In the genomic region with DNA sequence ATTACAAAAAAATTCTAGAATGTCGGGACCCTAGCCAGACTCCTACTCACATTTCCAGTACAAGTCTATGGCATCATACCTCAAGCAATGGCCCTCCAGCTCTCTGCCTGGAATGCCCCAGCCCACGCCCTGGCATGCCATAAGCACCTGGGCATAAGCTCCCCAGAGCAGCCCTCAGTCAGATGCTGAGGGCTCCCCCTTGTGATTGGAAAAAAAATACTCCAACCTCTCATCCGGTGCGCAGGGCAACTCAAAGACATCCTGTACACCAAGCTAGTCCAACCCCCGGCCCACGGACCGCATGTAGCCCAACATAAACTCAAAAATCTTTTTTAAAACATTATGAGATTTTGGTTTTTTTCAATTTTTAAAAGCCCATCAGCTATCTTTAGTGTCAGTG, we compare ENCODE assay signal across 8 cellular contexts.
DNase-seq lines count a peak whose midpoint lies in the region; ATAC-seq lines count a peak whose summit lies in the region.

No MANE protein-coding gene starts in this region.

- no peaks in the 10 kb centered on the region for H3K27me3 Mint-ChIP-seq in activated CD8-positive, alpha-beta T cell treated with anti-CD3 and anti-CD28 coated beads, Interleukin-2, amount 10 ng/mL, durations not matched to agents 7 days and 5 days (ENCODE audit: low read depth)

- H3K4me1 Mint-ChIP-seq in activated CD8-positive, alpha-beta T cell treated with anti-CD3 and anti-CD28 coated beads, Interleukin-2, amount 10 ng/mL, durations not matched to agents 7 days and 5 days (ENCODE audit: low read depth) = no peaks in the 10 kb centered on the region

- no peak overlapping the region for H3K4me3 Mint-ChIP-seq in activated CD8-positive, alpha-beta T cell treated with anti-CD3 and anti-CD28 coated beads, Interleukin-2, amount 10 ng/mL, durations not matched to agents 7 days and 5 days

- no peak overlapping the region for H3K27ac ChIP-seq in GM23248

- H3K4me2 ChIP-seq in GM23248 (ENCODE audit: unreplicated experiment) = no peak overlapping the region

- in situ Hi-C loops in GM23248 (cut with MboI) = no loop called here

- H3K9me3 ChIP-seq in GM23248 (ENCODE audit: low read depth) = no peaks in the 10 kb centered on the region

- no peaks in the 10 kb centered on the region for H4K20me1 ChIP-seq in GM23248 (ENCODE audit: insufficient read depth)

- no peaks in the 10 kb centered on the region for H3K79me2 ChIP-seq in GM23248 (ENCODE audit: insufficient read depth)

- peak; percentile 0 for DNase-seq in stimulated activated CD4-positive, alpha-beta T cell treated with anti-CD3 and anti-CD28 coated beads, Interleukin-12 subunit alpha, Interleukin-12 subunit beta, amount 100 ng/mL, for 4 hours
- no peak for DNase-seq in stimulated activated CD4-positive, alpha-beta T cell treated with anti-CD3 and anti-CD28 coated beads, Interleukin-4, amount 100 ng/mL, for 1 hour
- DNase-seq in GM23248 = peak; percentile 58
- DNase-seq in Kasumi-1 (lab: John Stamatoyannopoulos, UW) = peak; percentile 49 to 56
- peak; percentile 46 for DNase-seq in activated CD8-positive, alpha-beta T cell treated with anti-CD3 and anti-CD28 coated beads, Interleukin-2, amount 10 ng/mL, durations not matched to agents 7 days and 5 days
- peak; percentile 68 for DNase-seq in iPS-NIHi7 (ENCODE audit: extremely low spot score)
- DNase-seq in NK-92 (lab: John Stamatoyannopoulos, UW; ENCODE audit: unreplicated experiment) = no peak
- DNase-seq in DMS153 treated with DMSO at 0.1 percent for 48 hours (lab: John Stamatoyannopoulos, UW; ENCODE audit: unreplicated experiment) = no peak

- no peak overlapping the region for H2AFZ ChIP-seq in GM23248

- no peaks in the 10 kb centered on the region for H3K27me3 ChIP-seq in GM23248 (replicated peaks; ENCODE audit: insufficient read depth)

- H3K9me2 ChIP-seq in GM23248 (ENCODE audit: insufficient read depth) = no peaks in the 10 kb centered on the region

- no peaks in the 10 kb centered on the region for H3K4me1 ChIP-seq in GM23248 (ENCODE audit: insufficient read depth)

- H3K36me3 ChIP-seq in GM23248 (ENCODE audit: low read depth) = peaks cover 10% of the 10 kb centered on the region

- H3K4me3 ChIP-seq in GM23248 = no peak overlapping the region

- CTCF ChIA-PET in activated CD8-positive, alpha-beta T cell treated with anti-CD3 and anti-CD28 coated beads, Interleukin-2, amount 10 ng/mL, durations not matched to agents 7 days and 5 days (lab: Charles Lee) = interaction anchor here (1.0 to 3.0 kb wide), 9 partner anchors 9 to 173 kb away, joined by 3 to 23 read pairs (median 4); no protein-coding TSS in a partner anchor

- H3K36me3 Mint-ChIP-seq in activated CD8-positive, alpha-beta T cell treated with anti-CD3 and anti-CD28 coated beads, Interleukin-2, amount 10 ng/mL, durations not matched to agents 7 days and 5 days (ENCODE audit: low read depth) = no peaks in the 10 kb centered on the region

- WGBS in GM23248 (ENCODE audit: low coverage in 1 of 2, low lambda C conversion rate in 2 of 2, missing lambda C conversion rate in 2 of 2), 2 experiments = 77% methylated on average over 7 of the region's 7 CpGs

- no peaks in the 10 kb centered on the region for H3K9me3 Mint-ChIP-seq in activated CD8-positive, alpha-beta T cell treated with anti-CD3 and anti-CD28 coated beads, Interleukin-2, amount 10 ng/mL, durations not matched to agents 7 days and 5 days (ENCODE audit: insufficient read depth)

- no peak overlapping the region for H3K9ac ChIP-seq in GM23248

- POLR2A ChIA-PET in activated CD8-positive, alpha-beta T cell treated with anti-CD3 and anti-CD28 coated beads, Interleukin-2, amount 10 ng/mL, durations not matched to agents 7 days and 5 days (lab: Charles Lee) = no interaction called here

- peaks cover 4% of the 10 kb centered on the region; the same call in 1 of the 2 replicates for H3F3A ChIP-seq in GM23248 (ENCODE audit: insufficient read depth)

- peak; percentile 73 for ATAC-seq in activated CD8-positive, alpha-beta T cell treated with anti-CD3 and anti-CD28 coated beads, Interleukin-2, amount 10 ng/mL, durations not matched to agents 7 days and 5 days

- no peak overlapping the region for H3K27ac Mint-ChIP-seq in activated CD8-positive, alpha-beta T cell treated with anti-CD3 and anti-CD28 coated beads, Interleukin-2, amount 10 ng/mL, durations not matched to agents 7 days and 5 days

Comparison
In these comparisons a context has a peak if more than half of its experiments do, and no peak if none do; other contexts are left out.
1. DNase-seq: peak in stimulated activated CD4-positive, alpha-beta T cell treated with anti-CD3 and anti-CD28 coated beads, Interleukin-12 subunit alpha, Interleukin-12 subunit beta, amount 100 ng/mL, for 4 hours (single experiment), GM23248 (single experiment), Kasumi-1 (2 of 2), activated CD8-positive, alpha-beta T cell treated with anti-CD3 and anti-CD28 coated beads, Interleukin-2, amount 10 ng/mL, durations not matched to agents 7 days and 5 days (single experiment) and iPS-NIHi7 (single experiment); none in stimulated activated CD4-positive, alpha-beta T cell treated with anti-CD3 and anti-CD28 coated beads, Interleukin-4, amount 100 ng/mL, for 1 hour (single experiment), NK-92 (single experiment) and DMS153 treated with DMSO at 0.1 percent for 48 hours (single experiment).